16 cellular contexts compared by ENCODE assay signal in genomic region chr9:120974921-120975320, GRCh38. TPM values are rescaled to one million over a fixed set of nuclear protein-coding genes. Genes with fewer than 3 reads are reported as not detected.
DNase-seq lines count a peak whose midpoint lies in the region; ATAC-seq and TF ChIP-seq lines count a peak whose summit lies in the region.
"Had no signal": no experiment of that assay in that cellular context is flagged by ENCODE, and none has a peak within 500 bp of the region (broad histone marks: within the 10 kb centered on the region; RNA-seq: fewer than 3 reads in every experiment).

No MANE protein-coding gene starts in this region.

- peak overlapping the region; percentile 7 for H3K27ac ChIP-seq in CD4-positive, alpha-beta memory T cell (ENCODE audit: low read depth, low read length)
- H3K27ac ChIP-seq in GM23338 (ENCODE audit: low read depth) (no peak overlapping the region), spleen (no peak overlapping the region)
- peak overlapping the region; percentile 22 for H3K27ac ChIP-seq in naive thymus-derived CD4-positive, alpha-beta T cell (ENCODE audit: low read depth, low read length)
- H3K27ac ChIP-seq: GM23248, left ventricle myocardium inferior, ovary, thyroid gland had no signal

- H3K4me1 Mint-ChIP-seq in CD4-positive, alpha-beta memory T cell = peaks cover 17 to 18% (median 18%) of the 10 kb centered on the region in 4 donors
- peaks cover 12% of the 10 kb centered on the region for H3K4me1 Mint-ChIP-seq in GM23338
- peaks cover 15 to 18% (median 17%) of the 10 kb centered on the region in 3 donors for H3K4me1 Mint-ChIP-seq in T-cell
- H3K4me1 Mint-ChIP-seq in naive thymus-derived CD4-positive, alpha-beta T cell = peaks cover 7 to 21% (median 19%) of the 10 kb centered on the region in 7 donors

- H3K4me3 ChIP-seq in CD4-positive, alpha-beta memory T cell (ENCODE audit: low read length in 2 of 2) = no peak overlapping the region
- no peak overlapping the region for H3K4me3 ChIP-seq in GM23338
- no peak overlapping the region for H3K4me3 ChIP-seq in naive thymus-derived CD4-positive, alpha-beta T cell (ENCODE audit: low read length)
- H3K4me3 ChIP-seq in spleen = no peak overlapping the region
- H3K4me3 ChIP-seq: GM23248, left ventricle myocardium inferior, ovary, thyroid gland had no signal

- no peaks in the 10 kb centered on the region for H3F3A ChIP-seq in GM23338 (replicated peaks; ENCODE audit: low read depth)

- H3K4me2 ChIP-seq in GM23338 = no peak overlapping the region

- TF ChIP-seq CTCF in GM23338 (conservative IDR thresholded peaks at IDR 0.05; ENCODE audit: low read depth in 2 of 2) (no peak), spleen (IDR thresholded peaks at IDR 0.05 in 8 of 11, conservative IDR thresholded peaks at IDR 0.05 in 3 of 11) (no peak)

- no peaks in the 10 kb centered on the region for H3K9me3 Mint-ChIP-seq in CD4-positive, alpha-beta memory T cell
- no peaks in the 10 kb centered on the region for H3K9me3 Mint-ChIP-seq in GM23338
- no peaks in the 10 kb centered on the region for H3K9me3 Mint-ChIP-seq in T-cell
- H3K9me3 Mint-ChIP-seq in naive thymus-derived CD4-positive, alpha-beta T cell = peaks cover 0 to 2% (median 0%) of the 10 kb centered on the region in 11 donors
- H3K9me3 Mint-ChIP-seq: activated T-cell treated with anti-CD3 and anti-CD28 coated beads, Interleukin-2, amount 50 U/mL, for 4 hours had no signal

- peaks cover 15% of the 10 kb centered on the region for H3K4me1 ChIP-seq in CD4-positive, alpha-beta memory T cell (ENCODE audit: insufficient read depth, low read length)
- H3K4me1 ChIP-seq in GM23338 (ENCODE audit: insufficient read depth) (peaks cover 7% of the 10 kb centered on the region), spleen (peaks cover 0 to 7% (median 0%) of the 10 kb centered on the region in 6 donors)
- H3K4me1 ChIP-seq in naive thymus-derived CD4-positive, alpha-beta T cell (ENCODE audit: control insufficient read depth in 2 of 2, insufficient read depth in 2 of 2, low read length in 2 of 2) = peaks cover 9 to 18% of the 10 kb centered on the region in 2 donors
- H3K4me1 ChIP-seq: left ventricle myocardium inferior had no signal

- H3K27me3 Mint-ChIP-seq in CD4-positive, alpha-beta memory T cell = no peaks in the 10 kb centered on the region
- H3K27me3 Mint-ChIP-seq in GM23338 (ENCODE audit: insufficient read depth, low read depth, poor library complexity) (peaks cover 6% of the 10 kb centered on the region), T-cell (no peaks in the 10 kb centered on the region)
- peaks cover 0 to 2% (median 0%) of the 10 kb centered on the region in 5 donors for H3K27me3 Mint-ChIP-seq in naive thymus-derived CD4-positive, alpha-beta T cell

- TF ChIP-seq POLR2A in spleen (IDR thresholded peaks at IDR 0.05) = no peak

- H2AFZ ChIP-seq in GM23338 = 0 out of 2 replicates have a peak overlapping the region, but pooled peaks have one; percentile 11
- H2AFZ ChIP-seq: GM23248 had no signal

- H3K9me3 ChIP-seq in CD4-positive, alpha-beta memory T cell (ENCODE audit: control insufficient read depth in 1 of 2, low read length in 2 of 2) = no peaks in the 10 kb centered on the region
- no peaks in the 10 kb centered on the region for H3K9me3 ChIP-seq in naive thymus-derived CD4-positive, alpha-beta T cell (ENCODE audit: control insufficient read depth in 2 of 3, low read length in 3 of 3)
- no peaks in the 10 kb centered on the region for H3K9me3 ChIP-seq in spleen
- H3K9me3 ChIP-seq: left ventricle myocardium inferior, ovary, thyroid gland had no signal

- 15 to 30% (median 23%) methylated on average over 1 of the region's 1 CpG for WGBS in spleen, 5 donors

- H3K36me3 ChIP-seq in CD4-positive, alpha-beta memory T cell (ENCODE audit: insufficient read depth, low read length) = no peaks in the 10 kb centered on the region
- H3K36me3 ChIP-seq in GM23338 (ENCODE audit: insufficient read depth) (no peaks in the 10 kb centered on the region), spleen (no peaks in the 10 kb centered on the region)
- no peaks in the 10 kb centered on the region for H3K36me3 ChIP-seq in naive thymus-derived CD4-positive, alpha-beta T cell (ENCODE audit: control insufficient read depth in 2 of 3, insufficient read depth in 3 of 3, low read length in 3 of 3)
- H3K36me3 ChIP-seq: left ventricle myocardium inferior, ovary, thyroid gland had no signal

- intact Hi-C loops in CD4-positive, alpha-beta memory T cell (cut with micrococcal nuclease) = no loop called here
- intact Hi-C loops in naive thymus-derived CD4-positive, alpha-beta T cell (cut with micrococcal nuclease) = no loop called here
- intact Hi-C loops in spleen (cut with DNase I; ENCODE audit: low total_unique reads) = no loop called here

- CTCF ChIA-PET in CD4-positive, alpha-beta memory T cell (lab: Charles Lee; ENCODE audit: partially characterized antibody) = interaction anchor here (1.0 kb wide), 1 partner anchor 10 kb away, joined by 3 read pairs; no protein-coding TSS in a partner anchor
- CTCF ChIA-PET in T-cell (lab: Charles Lee) = no interaction called here
- CTCF ChIA-PET in naive thymus-derived CD4-positive, alpha-beta T cell (lab: Charles Lee) = no interaction called here

- peak overlapping the region; percentile 49 to 86 (median 83) for H3K27ac Mint-ChIP-seq in CD4-positive, alpha-beta memory T cell
- H3K27ac Mint-ChIP-seq in GM23338 = no peak overlapping the region
- peak overlapping the region; percentile 90 to 91 for H3K27ac Mint-ChIP-seq in T-cell
- peak overlapping the region; percentile 37 to 86 (median 67) for H3K27ac Mint-ChIP-seq in naive thymus-derived CD4-positive, alpha-beta T cell

- POLR2A ChIA-PET in CD4-positive, alpha-beta memory T cell (lab: Charles Lee; ENCODE audit: partially characterized antibody) = no interaction called here
- POLR2A ChIA-PET in T-cell (lab: Charles Lee) = no interaction called here
- POLR2A ChIA-PET in naive thymus-derived CD4-positive, alpha-beta T cell (lab: Charles Lee) = interaction anchor here (1.1 to 1.2 kb wide), 2 partner anchors 36 to 147 kb away, joined by 3 to 4 read pairs; no protein-coding TSS in a partner anchor

- no peaks in the 10 kb centered on the region for H4K20me1 ChIP-seq in GM23338 (replicated peaks; ENCODE audit: insufficient read depth)

- H3K36me3 Mint-ChIP-seq in CD4-positive, alpha-beta memory T cell = no peaks in the 10 kb centered on the region
- no peaks in the 10 kb centered on the region for H3K36me3 Mint-ChIP-seq in GM23338 (ENCODE audit: low read depth)
- H3K36me3 Mint-ChIP-seq in T-cell = no peaks in the 10 kb centered on the region
- H3K36me3 Mint-ChIP-seq in naive thymus-derived CD4-positive, alpha-beta T cell = peaks cover 0 to 3% (median 0%) of the 10 kb centered on the region in 5 donors

- H3K79me2 ChIP-seq in GM23338 (replicated peaks; ENCODE audit: insufficient read depth) = no peaks in the 10 kb centered on the region

- no peaks in the 10 kb centered on the region for H3K27me3 ChIP-seq in CD4-positive, alpha-beta memory T cell (ENCODE audit: insufficient read depth, low read length)
- H3K27me3 ChIP-seq in GM23338 (ENCODE audit: insufficient read depth) (no peaks in the 10 kb centered on the region), spleen (replicated peaks in 1 of 7) (no peaks in the 10 kb centered on the region)
- H3K27me3 ChIP-seq in naive thymus-derived CD4-positive, alpha-beta T cell (ENCODE audit: control insufficient read depth in 2 of 2, insufficient read depth in 2 of 2, low read length in 2 of 2) = no peaks in the 10 kb centered on the region
- H3K27me3 ChIP-seq: ovary, thyroid gland had no signal

- ATAC-seq in GM23338 (no peak), T-cell (replicated peaks in 1 of 4) (peak; percentile 68 to 89 (median 78))
- ATAC-seq in naive thymus-derived CD4-positive, alpha-beta T cell = no peak

- DNase-seq in CD4-positive, alpha-beta memory T cell = peak in 4 of 5 donors; percentile 1 to 19 (median 14)
- DNase-seq in GM23338 (ENCODE audit: low spot score) (no peak), T-cell (no peak), globus pallidus (ENCODE audit: low spot score) (no peak), spleen (no peak), kidney glomerular epithelial cell (lab: John Stamatoyannopoulos, UW) (no peak)
- peak in 4 of 9 donors; percentile 12 to 23 (median 13) for DNase-seq in naive thymus-derived CD4-positive, alpha-beta T cell
- DNase-seq: activated T-cell treated with anti-CD3 and anti-CD28 coated beads, Interleukin-2, amount 50 U/mL, for 4 hours; C1 segment of cervical spinal cord; GM23248; left ventricle myocardium inferior; NCI-H1105 treated with DMSO at 0.1 percent for 48 hours; NCI-H82; ovary; stimulated activated CD4-positive, alpha-beta T cell treated with anti-CD3 and anti-CD28 coated beads, Interleukin-4, amount 100 ng/mL, for 1 hour; thyroid gland had no signal

- H3K4me3 Mint-ChIP-seq in CD4-positive, alpha-beta memory T cell = peak overlapping the region in 4 of 8 donors; percentile 15 to 38 (median 32)
- H3K4me3 Mint-ChIP-seq in GM23338 = no peak overlapping the region
- H3K4me3 Mint-ChIP-seq in T-cell = no peak overlapping the region
- H3K4me3 Mint-ChIP-seq in naive thymus-derived CD4-positive, alpha-beta T cell = peak overlapping the region in 3 of 10 donors; percentile 12 to 22 (median 14)
- H3K4me3 Mint-ChIP-seq: activated T-cell treated with anti-CD3 and anti-CD28 coated beads, Interleukin-2, amount 50 U/mL, for 4 hours had no signal

- H3K9me2 ChIP-seq in GM23338 (ENCODE audit: insufficient read depth) = no peaks in the 10 kb centered on the region

TF ChIP-seq in GM23338, 12 proteins besides CTCF, POLR2A, EP300 and RAD21 (continues in another document):
- TF ChIP-seq ZNF331 (CRISPR knock-in tag; IDR thresholded peaks at IDR 0.05; ENCODE audit: low read depth) = no peak
- no peak for TF ChIP-seq CREB1 (CRISPR knock-in tag; IDR thresholded peaks at IDR 0.05; ENCODE audit: low read depth)

RNA-seq across cellular contexts. Expression of gene TRAF1, which starts 48.3 kb away (rescaled TPM):
- total RNA-seq in CD4-positive, alpha-beta memory T cell = 100 to 1,000 TPM; 174 to 181 TPM
- polyA plus RNA-seq in CD4-positive, alpha-beta memory T cell = 10 to 100 TPM in 1 of 2 donors, 1 to 10 TPM in 1; 7.8 to 14.4 TPM
- 1.0 and 1.4 TPM in 2 replicates for total RNA-seq in GM23338 (2014; rRNA removed; shearing (Covaris generic))
- polyA plus RNA-seq in GM23338 (2016; fragmentation: Nextera tagmentation; extraction: Ambion mirVana) (0.39 and 0.63 TPM in 2 replicates), spleen (10 to 100 TPM in 2 of 3 donors, 1 to 10 TPM in 1; 8.6 to 13.0 (median 10.2) TPM)
- total RNA-seq in T-cell (100 to 1,000 TPM in 3 of 5 donors, 10 to 100 TPM in 2; 67.6 to 170 (median 157) TPM), spleen (10 to 100 TPM; 11.9 to 29.2 (median 22.4) TPM)
- 100 to 1,000 TPM in 2 of 5 experiments, 10 to 100 TPM in 3; 58.7 to 131 (median 98.2) TPM for total RNA-seq in naive thymus-derived CD4-positive, alpha-beta T cell
- polyA plus RNA-seq in naive thymus-derived CD4-positive, alpha-beta T cell = 1 to 10 TPM; 3.7 to 6.6 TPM

Comparison
In these comparisons a context has a peak if more than half of its experiments do, and no peak if none do; other contexts are left out.
1. DNase-seq: peak in CD4-positive, alpha-beta memory T cell (4 of 5); none in GM23338 (single experiment), T-cell (0 of 34), globus pallidus (single experiment), spleen (single experiment) and kidney glomerular epithelial cell (single experiment).
2. H3K27ac ChIP-seq: peak in CD4-positive, alpha-beta memory T cell (single experiment) and naive thymus-derived CD4-positive, alpha-beta T cell (single experiment); none in GM23338 (single experiment) and spleen (0 of 8).
3. ATAC-seq: peak in T-cell (4 of 4); none in GM23338 (single experiment) and naive thymus-derived CD4-positive, alpha-beta T cell (single experiment).